11 cellular contexts compared by ENCODE assay signal in the genomic region with DNA sequence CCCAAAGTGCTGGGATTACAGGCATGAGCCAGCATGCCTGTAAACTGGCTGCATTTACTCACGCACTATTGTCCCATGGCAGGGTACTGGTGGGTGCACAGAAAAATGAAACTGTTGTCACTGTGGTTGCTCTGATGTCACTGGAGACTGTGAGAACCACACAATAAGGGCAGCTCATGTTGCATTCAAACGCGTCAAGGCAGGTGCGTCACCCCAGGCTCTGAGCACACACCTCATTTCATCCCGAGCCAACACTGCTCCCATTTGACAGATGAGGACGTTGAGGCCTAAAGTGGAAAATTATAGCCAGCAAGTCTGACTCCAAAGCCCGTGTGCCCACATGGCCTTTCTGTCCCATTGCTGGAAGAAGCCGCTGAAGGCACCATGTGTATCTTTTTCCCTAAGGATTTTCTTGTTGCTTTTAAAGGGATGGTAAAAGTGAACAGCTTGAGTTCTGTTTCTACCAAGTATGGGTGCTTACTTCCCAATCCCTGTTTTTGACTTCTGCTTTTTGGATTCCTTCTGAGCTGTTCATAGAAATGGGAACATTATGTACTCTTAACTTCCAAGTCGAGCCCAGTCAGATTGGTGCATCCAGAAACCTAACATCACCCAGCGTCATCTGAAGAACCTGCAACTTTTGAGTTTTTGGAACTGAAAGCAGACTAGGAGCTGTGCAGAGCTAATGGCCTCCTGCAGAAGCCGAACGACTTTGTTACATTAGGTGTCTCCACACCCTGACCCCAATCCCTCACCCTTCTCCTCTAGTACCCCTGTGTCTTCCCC.
A peak's percentile ranks its signal among the peaks of the same experiment; 100 is the strongest.
DNase-seq lines count a peak whose midpoint lies in the region; ATAC-seq lines count a peak whose summit lies in the region.
"Had no signal": no experiment of that assay in that cellular context is flagged by ENCODE, and none has a peak within 500 bp of the region (broad histone marks: within the 10 kb centered on the region; RNA-seq: fewer than 3 reads in every experiment).

No MANE protein-coding gene starts in this region.

- no peaks in the 10 kb centered on the region for H3K9me3 Mint-ChIP-seq in activated CD4-positive, alpha-beta T cell treated with anti-CD3 and anti-CD28 coated beads for 36 hours (ENCODE audit: low read depth)
- H3K9me3 Mint-ChIP-seq in activated T-helper 1 cell treated with anti-CD3 and anti-CD28 coated beads, Interleukin-12 subunit alpha, Interleukin-12 subunit beta, Interleukin-2, Interleukin-4 antibody, amounts not matched to agents 30 ng/mL and 10 ng/mL and 1 ng/mL, durations not matched to agents 14 hours and 24 hours and 36 hours: peaks cover 9% of the 10 kb centered on the region
- no peaks in the 10 kb centered on the region for H3K9me3 Mint-ChIP-seq in immature natural killer cell

- no peaks in the 10 kb centered on the region for H3K27me3 Mint-ChIP-seq in activated CD4-positive, alpha-beta T cell treated with anti-CD3 and anti-CD28 coated beads for 36 hours
- H3K27me3 Mint-ChIP-seq in activated T-helper 1 cell treated with anti-CD3 and anti-CD28 coated beads, Interleukin-12 subunit alpha, Interleukin-12 subunit beta, Interleukin-2, Interleukin-4 antibody, amounts not matched to agents 30 ng/mL and 10 ng/mL and 1 ng/mL, durations not matched to agents 14 hours and 24 hours and 36 hours (ENCODE audit: insufficient read depth): no peaks in the 10 kb centered on the region
- peaks cover 22 to 54% (median 46%) of the 10 kb centered on the region in 3 donors for H3K27me3 Mint-ChIP-seq in immature natural killer cell (ENCODE audit: low read depth in 3 of 3)

- ATAC-seq in activated CD4-positive, alpha-beta T cell treated with anti-CD3 and anti-CD28 coated beads for 36 hours: peak; percentile 52
- peak; percentile 67 for ATAC-seq in stimulated activated naive CD8-positive, alpha-beta T cell treated with anti-CD3 and anti-CD28 coated beads, Interleukin-15, Interleukin-2, amounts not matched to agents 100 U/mL and 50 U/mL, for 24 hours
- no peak for ATAC-seq in GM19395 (IDR thresholded peaks at IDR 0.05; ENCODE audit: unreplicated experiment)
- ATAC-seq in GM19455 (IDR thresholded peaks at IDR 0.05; ENCODE audit: unreplicated experiment): no peak
- ATAC-seq: HCT116 had no signal

- peaks cover 8% of the 10 kb centered on the region for H3K36me3 Mint-ChIP-seq in activated CD4-positive, alpha-beta T cell treated with anti-CD3 and anti-CD28 coated beads for 36 hours (ENCODE audit: low read depth)
- peaks cover 10% of the 10 kb centered on the region for H3K36me3 Mint-ChIP-seq in activated T-helper 1 cell treated with anti-CD3 and anti-CD28 coated beads, Interleukin-12 subunit alpha, Interleukin-12 subunit beta, Interleukin-2, Interleukin-4 antibody, amounts not matched to agents 30 ng/mL and 10 ng/mL and 1 ng/mL, durations not matched to agents 14 hours and 24 hours and 36 hours (ENCODE audit: low read depth)
- H3K36me3 Mint-ChIP-seq in immature natural killer cell: peaks cover 0 to 8% (median 5%) of the 10 kb centered on the region in 3 donors

- CTCF ChIA-PET in activated CD4-positive, alpha-beta T cell treated with anti-CD3 and anti-CD28 coated beads for 36 hours (lab: Charles Lee): interaction anchor here (1.0 to 1.5 kb wide), 5 partner anchors 9 to 229 kb away, joined by 3 to 8 read pairs (median 4); no protein-coding TSS in a partner anchor

- intact Hi-C loops in activated CD4-positive, alpha-beta T cell treated with anti-CD3 and anti-CD28 coated beads for 36 hours (cut with DNase I, micrococcal nuclease): no loop called here
- intact Hi-C loops in activated T-helper 1 cell treated with anti-CD3 and anti-CD28 coated beads, Interleukin-12 subunit alpha, Interleukin-12 subunit beta, Interleukin-2, Interleukin-4 antibody, amounts not matched to agents 30 ng/mL and 10 ng/mL and 1 ng/mL, durations not matched to agents 14 hours and 24 hours and 36 hours (cut with micrococcal nuclease): loop anchor here (10.0 kb wide), 1 partner anchor 361 kb away; no protein-coding TSS in a partner anchor

- DNase-seq in activated CD4-positive, alpha-beta T cell treated with anti-CD3 and anti-CD28 coated beads for 36 hours: peak; percentile 75
- no peak for DNase-seq in activated CD4-positive, alpha-beta T cell treated with anti-CD3 and anti-CD28 coated beads for 4 hours
- no peak for DNase-seq in activated T-helper 1 cell treated with anti-CD3 and anti-CD28 coated beads, Interleukin-12 subunit alpha, Interleukin-12 subunit beta, Interleukin-2, Interleukin-4 antibody, amounts not matched to agents 30 ng/mL and 10 ng/mL and 1 ng/mL, durations not matched to agents 14 hours and 24 hours and 36 hours (ENCODE audit: low spot score)
- DNase-seq in immature natural killer cell (peak; percentile 84 to 87 (median 85)), UCSD-AML1 (lab: John Stamatoyannopoulos, UW; ENCODE audit: unreplicated experiment) (no peak)
- peak; percentile 45 for DNase-seq in stimulated activated naive CD8-positive, alpha-beta T cell treated with anti-CD3 and anti-CD28 coated beads, Interleukin-15, Interleukin-2, amounts not matched to agents 100 U/mL and 50 U/mL, for 24 hours
- DNase-seq: 8988T, NCI-H1436 had no signal

- H3K4me3 Mint-ChIP-seq in activated CD4-positive, alpha-beta T cell treated with anti-CD3 and anti-CD28 coated beads for 36 hours: peak overlapping the region; percentile 22
- H3K4me3 Mint-ChIP-seq in activated T-helper 1 cell treated with anti-CD3 and anti-CD28 coated beads, Interleukin-12 subunit alpha, Interleukin-12 subunit beta, Interleukin-2, Interleukin-4 antibody, amounts not matched to agents 30 ng/mL and 10 ng/mL and 1 ng/mL, durations not matched to agents 14 hours and 24 hours and 36 hours: no peak overlapping the region
- H3K4me3 Mint-ChIP-seq in immature natural killer cell: peak overlapping the region; percentile 75 to 86 (median 76)

- POLR2A ChIA-PET in activated CD4-positive, alpha-beta T cell treated with anti-CD3 and anti-CD28 coated beads for 36 hours (lab: Charles Lee): no interaction called here

- peaks cover 79% of the 10 kb centered on the region for H3K4me1 Mint-ChIP-seq in activated CD4-positive, alpha-beta T cell treated with anti-CD3 and anti-CD28 coated beads for 36 hours
- H3K4me1 Mint-ChIP-seq in activated T-helper 1 cell treated with anti-CD3 and anti-CD28 coated beads, Interleukin-12 subunit alpha, Interleukin-12 subunit beta, Interleukin-2, Interleukin-4 antibody, amounts not matched to agents 30 ng/mL and 10 ng/mL and 1 ng/mL, durations not matched to agents 14 hours and 24 hours and 36 hours (ENCODE audit: low read depth): peaks cover 70% of the 10 kb centered on the region
- peaks cover 68 to 82% of the 10 kb centered on the region in 2 donors for H3K4me1 Mint-ChIP-seq in immature natural killer cell

- H3K27ac Mint-ChIP-seq in activated CD4-positive, alpha-beta T cell treated with anti-CD3 and anti-CD28 coated beads for 36 hours: peak overlapping the region; percentile 91
- peak overlapping the region; percentile 32 for H3K27ac Mint-ChIP-seq in activated T-helper 1 cell treated with anti-CD3 and anti-CD28 coated beads, Interleukin-12 subunit alpha, Interleukin-12 subunit beta, Interleukin-2, Interleukin-4 antibody, amounts not matched to agents 30 ng/mL and 10 ng/mL and 1 ng/mL, durations not matched to agents 14 hours and 24 hours and 36 hours
- H3K27ac Mint-ChIP-seq in immature natural killer cell: peak overlapping the region; percentile 96 to 100 (median 99)

Comparison
In these comparisons a context has a peak if more than half of its experiments do, and no peak if none do; other contexts are left out.
1. DNase-seq: peak in activated CD4-positive, alpha-beta T cell treated with anti-CD3 and anti-CD28 coated beads for 36 hours (single experiment), immature natural killer cell (3 of 3) and stimulated activated naive CD8-positive, alpha-beta T cell treated with anti-CD3 and anti-CD28 coated beads, Interleukin-15, Interleukin-2, amounts not matched to agents 100 U/mL and 50 U/mL, for 24 hours (single experiment); none in activated CD4-positive, alpha-beta T cell treated with anti-CD3 and anti-CD28 coated beads for 4 hours (0 of 2), activated T-helper 1 cell treated with anti-CD3 and anti-CD28 coated beads, Interleukin-12 subunit alpha, Interleukin-12 subunit beta, Interleukin-2, Interleukin-4 antibody, amounts not matched to agents 30 ng/mL and 10 ng/mL and 1 ng/mL, durations not matched to agents 14 hours and 24 hours and 36 hours (single experiment) and UCSD-AML1 (single experiment).
2. ATAC-seq: peak in activated CD4-positive, alpha-beta T cell treated with anti-CD3 and anti-CD28 coated beads for 36 hours (single experiment) and stimulated activated naive CD8-positive, alpha-beta T cell treated with anti-CD3 and anti-CD28 coated beads, Interleukin-15, Interleukin-2, amounts not matched to agents 100 U/mL and 50 U/mL, for 24 hours (single experiment); none in GM19395 (single experiment) and GM19455 (single experiment).
3. H3K27ac Mint-ChIP-seq: peak in every context shown above with its lines; median percentile 99 in immature natural killer cell; 91 in activated CD4-positive, alpha-beta T cell treated with anti-CD3 and anti-CD28 coated beads for 36 hours; 32 in activated T-helper 1 cell treated with anti-CD3 and anti-CD28 coated beads, Interleukin-12 subunit alpha, Interleukin-12 subunit beta, Interleukin-2, Interleukin-4 antibody, amounts not matched to agents 30 ng/mL and 10 ng/mL and 1 ng/mL, durations not matched to agents 14 hours and 24 hours and 36 hours.